8 cellular contexts compared by ENCODE assay signal in the genomic region with DNA sequence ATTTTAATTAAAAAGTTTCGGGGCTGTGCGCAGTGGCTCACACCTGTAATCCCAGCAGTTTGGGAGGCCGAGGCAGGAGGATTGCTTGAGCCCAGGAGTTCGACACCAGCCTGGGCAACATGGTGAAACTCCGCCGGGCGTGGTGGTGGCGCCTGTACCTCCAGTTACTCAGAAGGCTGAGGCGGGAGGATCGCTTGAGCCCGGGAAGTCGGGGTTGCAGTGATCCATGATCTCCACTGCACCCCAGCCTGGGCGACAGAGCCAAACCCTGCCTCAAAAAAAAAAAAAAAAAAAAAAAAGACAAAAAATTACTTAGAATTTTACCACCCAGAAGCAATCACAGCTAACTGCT. TPM values are rescaled to one million over a fixed set of nuclear protein-coding genes. Genes with fewer than 3 reads are reported as not detected.
DNase-seq lines count a peak whose midpoint lies in the region; TF ChIP-seq lines count a peak whose summit lies in the region.
"Not testable (repeated sequence)": the region's sequence is repeated elsewhere in the genome, so short reads cannot be mapped to it uniquely, and the experiment has no call there.

No MANE protein-coding gene starts in this region.

- CTCF ChIA-PET in activated naive CD4-positive, alpha-beta T cell treated with anti-CD3 and anti-CD28 coated beads for 36 hours (lab: Charles Lee), result interaction anchor here (0.7 to 7.1 kb wide), 4 partner anchors 17 to 87 kb away, joined by 3 to 114 read pairs (median 20); no protein-coding TSS in a partner anchor

- H3K9me3 Mint-ChIP-seq in activated naive CD4-positive, alpha-beta T cell treated with anti-CD3 and anti-CD28 coated beads for 36 hours; nephron progenitor cell; stimulated activated naive CD8-positive, alpha-beta T cell treated with anti-CD3 and anti-CD28 coated beads, Interleukin-15, Interleukin-2, amounts not matched to agents 100 ng/mL and 50 ng/mL, for 24 hours: not testable (repeated sequence)

- H3K27ac ChIP-seq in BLaER1 treated with 17β-estradiol and CSF1 and Interleukin-3, amounts not matched to agents 10 nM and 100 nM, result peak overlapping the region; percentile 40 to 96 (median 87); a peak in 21 of 22 replicates
- H3K27ac ChIP-seq in HUES64 (ENCODE audit: low read depth, low read length) (peak overlapping the region; percentile 83), SJSA1 (peak overlapping the region; percentile 8; the same call in 1 of the 2 replicates), hepatocyte (peak overlapping the region; percentile 57)

- H3K36me3 Mint-ChIP-seq in activated naive CD4-positive, alpha-beta T cell treated with anti-CD3 and anti-CD28 coated beads for 36 hours (ENCODE audit: low read depth), result peaks cover 17% of the 10 kb centered on the region
- H3K36me3 Mint-ChIP-seq in nephron progenitor cell (ENCODE audit: low read depth), result peaks cover 13% of the 10 kb centered on the region
- H3K36me3 Mint-ChIP-seq in stimulated activated naive CD8-positive, alpha-beta T cell treated with anti-CD3 and anti-CD28 coated beads, Interleukin-15, Interleukin-2, amounts not matched to agents 100 ng/mL and 50 ng/mL, for 24 hours (ENCODE audit: low read depth), result peaks cover 39% of the 10 kb centered on the region

- H3K36me3 ChIP-seq in BLaER1 treated with 17β-estradiol and CSF1 and Interleukin-3, amounts not matched to agents 10 nM and 100 nM, result peaks cover 24 to 36% (median 32%) of the 10 kb centered on the region in 11 experiments
- H3K36me3 ChIP-seq in HUES64 (ENCODE audit: insufficient read depth, low read length), result peaks cover 23% of the 10 kb centered on the region
- peaks cover 34% of the 10 kb centered on the region for H3K36me3 ChIP-seq in SJSA1
- H3K36me3 ChIP-seq in hepatocyte (replicated peaks; ENCODE audit: insufficient read depth, low read depth), result not testable (repeated sequence)

- H3K4me3 Mint-ChIP-seq in activated naive CD4-positive, alpha-beta T cell treated with anti-CD3 and anti-CD28 coated beads for 36 hours, result peak overlapping the region; percentile 94
- peak overlapping the region; percentile 94 for H3K4me3 Mint-ChIP-seq in nephron progenitor cell
- peak overlapping the region; percentile 99 for H3K4me3 Mint-ChIP-seq in stimulated activated naive CD8-positive, alpha-beta T cell treated with anti-CD3 and anti-CD28 coated beads, Interleukin-15, Interleukin-2, amounts not matched to agents 100 ng/mL and 50 ng/mL, for 24 hours

- not testable (repeated sequence) for H3K9me3 ChIP-seq in BLaER1 treated with 17β-estradiol and CSF1 and Interleukin-3, amounts not matched to agents 10 nM and 100 nM (replicated peaks in 1 of 11); HUES64 (ENCODE audit: insufficient read depth, low read depth, low read length); SJSA1 (replicated peaks); hepatocyte (ENCODE audit: low read depth)

- not testable (repeated sequence) for TF ChIP-seq CTCF in hepatocyte (IDR thresholded peaks at IDR 0.05; ENCODE audit: poor library complexity); nephron progenitor cell (IDR thresholded peaks at IDR 0.05)

- not testable (repeated sequence) for H3K27me3 ChIP-seq in BLaER1 treated with 17β-estradiol and CSF1 and Interleukin-3, amounts not matched to agents 10 nM and 100 nM; HUES64 (ENCODE audit: insufficient read depth, low read length); SJSA1 (replicated peaks); hepatocyte

- WGBS in HUES64, result 68% methylated on average over 13 of the region's 13 CpGs
- WGBS in hepatocyte (ENCODE audit: low lambda C conversion rate, missing lambda C conversion rate), result 65% methylated on average over 13 of the region's 13 CpGs

- peak overlapping the region; percentile 24 to 97 (median 84); a peak in 10 of 20 replicates for H3K4me3 ChIP-seq in BLaER1 treated with 17β-estradiol and CSF1 and Interleukin-3, amounts not matched to agents 10 nM and 100 nM
- peak overlapping the region; percentile 89 for H3K4me3 ChIP-seq in HUES64 (ENCODE audit: low read length)
- H3K4me3 ChIP-seq in SJSA1, hepatocyte: not testable (repeated sequence)

- peak overlapping the region; percentile 95 for H3K27ac Mint-ChIP-seq in activated naive CD4-positive, alpha-beta T cell treated with anti-CD3 and anti-CD28 coated beads for 36 hours
- peak overlapping the region; percentile 99 for H3K27ac Mint-ChIP-seq in nephron progenitor cell
- H3K27ac Mint-ChIP-seq in stimulated activated naive CD8-positive, alpha-beta T cell treated with anti-CD3 and anti-CD28 coated beads, Interleukin-15, Interleukin-2, amounts not matched to agents 100 ng/mL and 50 ng/mL, for 24 hours, result peak overlapping the region; percentile 98

- peaks cover 25% of the 10 kb centered on the region for H3K4me1 Mint-ChIP-seq in activated naive CD4-positive, alpha-beta T cell treated with anti-CD3 and anti-CD28 coated beads for 36 hours (ENCODE audit: low read depth)
- H3K4me1 Mint-ChIP-seq in nephron progenitor cell, result peaks cover 20% of the 10 kb centered on the region
- H3K4me1 Mint-ChIP-seq in stimulated activated naive CD8-positive, alpha-beta T cell treated with anti-CD3 and anti-CD28 coated beads, Interleukin-15, Interleukin-2, amounts not matched to agents 100 ng/mL and 50 ng/mL, for 24 hours (ENCODE audit: low read depth), result peaks cover 35% of the 10 kb centered on the region

- H3K9me2 ChIP-seq in hepatocyte (replicated peaks; ENCODE audit: insufficient read depth), result not testable (repeated sequence)

- H3K4me2 ChIP-seq in BLaER1 treated with 17β-estradiol and CSF1 and Interleukin-3, amounts not matched to agents 10 nM and 100 nM, result peak overlapping the region; percentile 29 to 81 (median 63)
- peak overlapping the region; percentile 60 for H3K4me2 ChIP-seq in hepatocyte

- H3K4me1 ChIP-seq in BLaER1 treated with 17β-estradiol and CSF1 and Interleukin-3, amounts not matched to agents 10 nM and 100 nM, result peaks cover 20 to 31% (median 22%) of the 10 kb centered on the region in 10 experiments
- H3K4me1 ChIP-seq in HUES64 (ENCODE audit: insufficient read depth, low read length); hepatocyte (ENCODE audit: insufficient read depth): not testable (repeated sequence)
- H3K4me1 ChIP-seq in SJSA1 (replicated peaks), result peaks cover 11% of the 10 kb centered on the region

- DNase-seq in SJSA1 (ENCODE audit: low read depth in 1 of 2, low spot score in 2 of 2); hepatocyte (ENCODE audit: low spot score): not testable (repeated sequence)
- peak; percentile 14 for DNase-seq in activated naive CD4-positive, alpha-beta T cell treated with anti-CD3 and anti-CD28 coated beads for 36 hours
- DNase-seq in effector CD8-positive, alpha-beta T cell (lab: John Stamatoyannopoulos, UW), result peak; percentile 12
- peak; percentile 9 for DNase-seq in nephron progenitor cell

- peak overlapping the region; percentile 30 for H2AFZ ChIP-seq in hepatocyte

- peak overlapping the region; percentile 43 to 96 (median 86); a peak in 21 of 22 replicates for H3K9ac ChIP-seq in BLaER1 treated with 17β-estradiol and CSF1 and Interleukin-3, amounts not matched to agents 10 nM and 100 nM
- H3K9ac ChIP-seq in HUES64 (ENCODE audit: low read depth, low read length), result peak overlapping the region; percentile 62; the same call in 1 of the 2 replicates

- intact Hi-C loops in activated naive CD4-positive, alpha-beta T cell treated with anti-CD3 and anti-CD28 coated beads for 36 hours (cut with micrococcal nuclease), result loop anchor here (1.0 kb wide), 3 partner anchors 30 to 172 kb away; partner anchors contain the start of genes CSE1L and STAU1

- peaks cover 0 to 34% (median 11%) of the 10 kb centered on the region in 11 experiments; a peak in 9 of 22 replicates for H4K20me1 ChIP-seq in BLaER1 treated with 17β-estradiol and CSF1 and Interleukin-3, amounts not matched to agents 10 nM and 100 nM
- not testable (repeated sequence) for H4K20me1 ChIP-seq in hepatocyte (ENCODE audit: insufficient read depth, poor library complexity, severe bottlenecking)

- not testable (repeated sequence) for H3K27me3 Mint-ChIP-seq in activated naive CD4-positive, alpha-beta T cell treated with anti-CD3 and anti-CD28 coated beads for 36 hours (ENCODE audit: low read depth); stimulated activated naive CD8-positive, alpha-beta T cell treated with anti-CD3 and anti-CD28 coated beads, Interleukin-15, Interleukin-2, amounts not matched to agents 100 ng/mL and 50 ng/mL, for 24 hours
- H3K27me3 Mint-ChIP-seq in nephron progenitor cell (ENCODE audit: low read depth, poor library complexity), result peaks cover 11% of the 10 kb centered on the region

- H3K79me2 ChIP-seq in hepatocyte, result peaks cover 22% of the 10 kb centered on the region

RNA-seq across cellular contexts. Expression of gene DDX27, which starts 0.5 kb away (rescaled TPM):
- 46.9 TPM for polyA plus RNA-seq in HUES64 (2013, experiment 1 of 2)
- 42.6 TPM for polyA plus RNA-seq in HUES64 (2013, experiment 2 of 2)
- 36.5 and 43.7 TPM in 2 replicates for total RNA-seq in SJSA1 (2014; rRNA removed; shearing (Covaris generic))
- 10 to 100 TPM; 40.6 to 41.2 TPM for total RNA-seq in activated naive CD4-positive, alpha-beta T cell treated with anti-CD3 and anti-CD28 coated beads for 36 hours
- total RNA-seq in hepatocyte, result 29.1 and 30.1 TPM in 2 replicates
- 33.9 and 37.0 TPM in 2 replicates for polyA plus RNA-seq in hepatocyte

RNA-seq across cellular contexts. Expression of gene STAU1, which starts 30.6 kb away (rescaled TPM):
- 75.4 TPM for polyA plus RNA-seq in HUES64 (2013, experiment 1 of 2)
- polyA plus RNA-seq in HUES64 (2013, experiment 2 of 2), result 79.1 TPM
- total RNA-seq in SJSA1 (2014; rRNA removed; shearing (Covaris generic)), result 38.8 and 45.7 TPM in 2 replicates
- 10 to 100 TPM; 50.6 to 54.4 TPM for total RNA-seq in activated naive CD4-positive, alpha-beta T cell treated with anti-CD3 and anti-CD28 coated beads for 36 hours
- 79.2 and 84.5 TPM in 2 replicates for total RNA-seq in hepatocyte
- polyA plus RNA-seq in hepatocyte, result 64.7 and 72.9 TPM in 2 replicates

RNA-seq across cellular contexts. Expression of gene ZNFX1, which starts 59.1 kb away (rescaled TPM):
- 6.6 TPM for polyA plus RNA-seq in HUES64 (2013, experiment 1 of 2)
- 6.0 TPM for polyA plus RNA-seq in HUES64 (2013, experiment 2 of 2)
- 21.1 and 32.8 TPM in 2 replicates for total RNA-seq in SJSA1 (2014; rRNA removed; shearing (Covaris generic))
- total RNA-seq in activated naive CD4-positive, alpha-beta T cell treated with anti-CD3 and anti-CD28 coated beads for 36 hours, result 10 to 100 TPM; 18.2 to 19.0 TPM
- total RNA-seq in hepatocyte, result 13.0 and 13.9 TPM in 2 replicates
- polyA plus RNA-seq in hepatocyte, result 10.0 and 10.2 TPM in 2 replicates

Comparison
In these comparisons a context has a peak if more than half of its experiments do, and no peak if none do; other contexts are left out.
1. H3K27ac ChIP-seq: peak in every context shown above with its lines; median percentile 87 in BLaER1 treated with 17β-estradiol and CSF1 and Interleukin-3, amounts not matched to agents 10 nM and 100 nM; 83 in HUES64; 57 in hepatocyte; 8 in SJSA1.